1 cellular context compared by ENCODE assay signal in genomic region chr1:205321109-205321958, GRCh38.
TF ChIP-seq lines count a peak whose summit lies in the region.

TSS of gene NUAK2 (minus strand) at chr1:205321745. CDS start at chr1:205321628, 117 bp downstream.

TF ChIP-seq in K562, 482 proteins besides CTCF, POLR2A, EP300 and RAD21 (continued from another document and continues in another):
- no peak for TF ChIP-seq CUX1 (CRISPR knock-in tag; IDR thresholded peaks at IDR 0.05)
- TF ChIP-seq ZBTB33 (CRISPR knock-in tag; IDR thresholded peaks at IDR 0.05) = peak; percentile 88
- no peak for TF ChIP-seq HOXB6 (CRISPR knock-in tag; IDR thresholded peaks at IDR 0.05; ENCODE audit: borderline replicate concordance)
- TF ChIP-seq MTA2 (IDR thresholded peaks at IDR 0.05; ENCODE audit: low read depth) = no peak
- TF ChIP-seq EZH2 (IDR thresholded peaks at IDR 0.05; ENCODE audit: borderline replicate concordance, low read depth, low read length) = 0 out of 2 replicates have a peak, but pooled peaks have one; percentile 87
- TF ChIP-seq SRSF7 (optimal IDR thresholded peaks at IDR 0.05; ENCODE audit: low read depth, low read length) = no peak
- no peak for TF ChIP-seq IRF2 (CRISPR knock-in tag; IDR thresholded peaks at IDR 0.05)
- 0 out of 2 replicates have a peak, but pooled peaks have one; percentile 20 for TF ChIP-seq SAFB (IDR thresholded peaks at IDR 0.05; ENCODE audit: borderline replicate concordance, low read depth, low read length)
- peak; percentile 83; the same call in 1 of the 2 replicates for TF ChIP-seq MTA3 (IDR thresholded peaks at IDR 0.05; ENCODE audit: borderline replicate concordance)
- no peak for TF ChIP-seq MEF2A (IDR thresholded peaks at IDR 0.05; ENCODE audit: control insufficient read depth, low read depth, low read length)
- no peak for TF ChIP-seq ZNF57 (CRISPR knock-in tag; IDR thresholded peaks at IDR 0.05)
- no peak for TF ChIP-seq MXI1 (IDR thresholded peaks at IDR 0.05; ENCODE audit: low read depth, low read length)
- TF ChIP-seq TSHZ1 (CRISPR knock-in tag; IDR thresholded peaks at IDR 0.05) = no peak
- TF ChIP-seq IRF1 (CRISPR knock-in tag; IDR thresholded peaks at IDR 0.05; ENCODE audit: borderline replicate concordance) = no peak
- peak; percentile 69; the same call in 1 of the 2 replicates for TF ChIP-seq ZNF740 (CRISPR knock-in tag; IDR thresholded peaks at IDR 0.05)
- TF ChIP-seq ZNF740 (tag; IDR thresholded peaks at IDR 0.05) = no peak
- TF ChIP-seq LEF1 (IDR thresholded peaks at IDR 0.05) = no peak
- peak; percentile 83 for TF ChIP-seq CXXC5 (CRISPR knock-in tag; IDR thresholded peaks at IDR 0.05)
- no peak for TF ChIP-seq MLLT1 (IDR thresholded peaks at IDR 0.05)
- TF ChIP-seq TOE1 (IDR thresholded peaks at IDR 0.05; ENCODE audit: borderline replicate concordance) = 0 out of 2 replicates have a peak, but pooled peaks have one; percentile 48
- peak; percentile 96; the same call in 1 of the 2 replicates for TF ChIP-seq TOE1 (CRISPR knock-in tag; IDR thresholded peaks at IDR 0.05; ENCODE audit: borderline replicate concordance, low read depth)
- no peak for TF ChIP-seq JUN (IDR thresholded peaks at IDR 0.05; ENCODE audit: borderline replicate concordance, low read depth, low read length)
- TF ChIP-seq JUN (CRISPR knock-in tag; IDR thresholded peaks at IDR 0.05; ENCODE audit: borderline replicate concordance) = peak; percentile 81; the same call in 1 of the 2 replicates
- no peak for TF ChIP-seq TAL1 (IDR thresholded peaks at IDR 0.05)
- peak; percentile 95 for TF ChIP-seq ZBTB49 (CRISPR knock-in tag; IDR thresholded peaks at IDR 0.05; ENCODE audit: borderline replicate concordance)
- TF ChIP-seq MCM7 (IDR thresholded peaks at IDR 0.05) = no peak
- no peak for TF ChIP-seq ARHGAP35 (IDR thresholded peaks at IDR 0.05; ENCODE audit: partially characterized antibody)
- no peak for TF ChIP-seq GTF2E2 (tag; IDR thresholded peaks at IDR 0.05)
- TF ChIP-seq MIER1 (IDR thresholded peaks at IDR 0.05; ENCODE audit: low read depth) = no peak
- no peak for TF ChIP-seq XRCC4 (IDR thresholded peaks at IDR 0.05; ENCODE audit: extremely low read depth, insufficient read depth, insufficient read length)
- no peak for TF ChIP-seq MAFG (tag; conservative IDR thresholded peaks at IDR 0.05)
- TF ChIP-seq GTF2A2 (tag; IDR thresholded peaks at IDR 0.05) = no peak
- TF ChIP-seq ZBTB1 (CRISPR knock-in tag; IDR thresholded peaks at IDR 0.05; ENCODE audit: borderline replicate concordance, low read depth) = peak; percentile 74
- no peak for TF ChIP-seq ATF3 (IDR thresholded peaks at IDR 0.05)
- TF ChIP-seq ATF3 (CRISPR knock-in tag; conservative IDR thresholded peaks at IDR 0.05) = no peak
- no peak for TF ChIP-seq RBM34 (IDR thresholded peaks at IDR 0.05; ENCODE audit: borderline replicate concordance, insufficient read depth, low read length)
- 0 out of 2 replicates have a peak, but pooled peaks have one; percentile 48 for TF ChIP-seq THRB (CRISPR knock-in tag; conservative IDR thresholded peaks at IDR 0.05)
- no peak for TF ChIP-seq MEIS2 (IDR thresholded peaks at IDR 0.05; ENCODE audit: partially characterized antibody)
- TF ChIP-seq HINFP (tag; conservative IDR thresholded peaks at IDR 0.05; ENCODE audit: low read depth) = no peak
- no peak for TF ChIP-seq PRMT5 (CRISPR knock-in tag; IDR thresholded peaks at IDR 0.05)
- no peak for TF ChIP-seq NCOA1 (IDR thresholded peaks at IDR 0.05; ENCODE audit: low read depth)
- TF ChIP-seq DMBX1 (CRISPR knock-in tag; IDR thresholded peaks at IDR 0.05; ENCODE audit: borderline replicate concordance) = no peak; the same call in 1 of the 2 replicates
- no peak for TF ChIP-seq POLR2B (IDR thresholded peaks at IDR 0.05; ENCODE audit: low read depth, partially characterized antibody)
